ENCODE assay signal across 24 cellular contexts in genomic region chr10:117673208-117673607, GRCh38.
DNase-seq lines count a peak whose midpoint lies in the region; ATAC-seq, FAIRE-seq and TF ChIP-seq lines count a peak whose summit lies in the region.
"Had no signal": no experiment of that assay in that cellular context is flagged by ENCODE, and none has a peak within 500 bp of the region (broad histone marks: within the 10 kb centered on the region; RNA-seq: fewer than 3 reads in every experiment).

No MANE protein-coding gene starts in this region.

- H3K27me3 ChIP-seq in right atrium auricular region (no peaks in the 10 kb centered on the region), GM12878 (replicated peaks in 1 of 2; ENCODE audit: control insufficient read depth in 2 of 2, insufficient read depth in 2 of 2, low read length in 1 of 2) (peaks cover 0 to 3% of the 10 kb centered on the region in 2 experiments; a peak in 1 of 4 replicates), endodermal cell (ENCODE audit: control insufficient read depth, insufficient read depth, low read length, poor library complexity, severe bottlenecking) (no peaks in the 10 kb centered on the region), neuronal stem cell (ENCODE audit: control insufficient read depth in 3 of 3, insufficient read depth in 3 of 3, low read depth in 1 of 3, low read length in 3 of 3) (peaks cover 0 to 9% (median 0%) of the 10 kb centered on the region in 3 experiments)
- H3K27me3 ChIP-seq: BLaER1 treated with 17β-estradiol and CSF1 and Interleukin-3, amounts not matched to agents 10 nM and 100 nM had no signal

- H3K9me3 ChIP-seq in right atrium auricular region = peaks cover 0 to 3% of the 10 kb centered on the region in 2 donors
- H3K9me3 ChIP-seq in GM12878 (replicated peaks; ENCODE audit: control insufficient read depth, insufficient read depth, low read length) = no peaks in the 10 kb centered on the region; the same call in 2 of the 3 replicates
- H3K9me3 ChIP-seq in endodermal cell (ENCODE audit: control insufficient read depth, low read length) = no peaks in the 10 kb centered on the region
- no peaks in the 10 kb centered on the region for H3K9me3 ChIP-seq in neuronal stem cell (replicated peaks in 1 of 2; ENCODE audit: control insufficient read depth in 2 of 2, insufficient read depth in 1 of 2, low read depth in 1 of 2, low read length in 2 of 2)
- H3K9me3 ChIP-seq: BLaER1 treated with 17β-estradiol and CSF1 and Interleukin-3, amounts not matched to agents 10 nM and 100 nM; Caco-2 had no signal

- no peaks in the 10 kb centered on the region for H3K79me1 ChIP-seq in neuronal stem cell (ENCODE audit: low read depth, low read length)

- peak; percentile 45 for ATAC-seq in GM12878
- ATAC-seq: CD8-positive, alpha-beta T cell had no signal

- H3K4me1 Mint-ChIP-seq in endodermal cell (peaks cover 7% of the 10 kb centered on the region), glutamatergic neuron (ENCODE audit: low read depth, unreplicated experiment) (no peaks in the 10 kb centered on the region)
- H3K4me1 Mint-ChIP-seq: B cell had no signal

- H3K36me3 ChIP-seq in right atrium auricular region = no peaks in the 10 kb centered on the region
- H3K36me3 ChIP-seq in GM12878 (ENCODE audit: control insufficient read depth in 2 of 2, insufficient read depth in 2 of 2, low read length in 1 of 2) = no peaks in the 10 kb centered on the region
- H3K36me3 ChIP-seq in endodermal cell (ENCODE audit: control insufficient read depth, insufficient read depth, low read length) = no peaks in the 10 kb centered on the region
- H3K36me3 ChIP-seq in neuronal stem cell (replicated peaks in 1 of 2; ENCODE audit: control insufficient read depth in 2 of 2, insufficient read depth in 2 of 2, low read length in 2 of 2) = no peaks in the 10 kb centered on the region
- H3K36me3 ChIP-seq: BLaER1 treated with 17β-estradiol and CSF1 and Interleukin-3, amounts not matched to agents 10 nM and 100 nM had no signal

- H3K27me3 Mint-ChIP-seq in endodermal cell (ENCODE audit: insufficient read depth) (peaks cover 5% of the 10 kb centered on the region), glutamatergic neuron (ENCODE audit: unreplicated experiment) (peaks cover 3% of the 10 kb centered on the region)

- H4K8ac ChIP-seq in neuronal stem cell (ENCODE audit: low read depth, low read length) = no peak overlapping the region

- POLR2A ChIA-PET in GM12878 (lab: Charles Lee) = interaction anchor here (1.1 to 1.4 kb wide), 3 partner anchors 9 to 53 kb away, joined by 3 to 4 read pairs (median 3); no protein-coding TSS in a partner anchor

- H3K27ac ChIP-seq in right atrium auricular region (no peak overlapping the region), GM12878 (ENCODE audit: control insufficient read depth, insufficient read depth) (no peak overlapping the region), endodermal cell (ENCODE audit: low read depth, low read length) (no peak overlapping the region), neuronal stem cell (replicated peaks; ENCODE audit: low read length) (no peak overlapping the region)
- H3K27ac ChIP-seq: BLaER1 treated with 17β-estradiol and CSF1 and Interleukin-3, amounts not matched to agents 10 nM and 100 nM; C4-2B had no signal

- H3K9ac ChIP-seq in GM12878 (ENCODE audit: control insufficient read depth, insufficient read depth, low read length) (no peak overlapping the region), endodermal cell (ENCODE audit: extremely low read depth, low read length, poor library complexity, severe bottlenecking) (no peak overlapping the region), neuronal stem cell (ENCODE audit: low read depth, low read length, poor library complexity) (no peak overlapping the region)
- H3K9ac ChIP-seq: BLaER1 treated with 17β-estradiol and CSF1 and Interleukin-3, amounts not matched to agents 10 nM and 100 nM had no signal

- no peak overlapping the region for H3K14ac ChIP-seq in neuronal stem cell (ENCODE audit: low read length)

- H2AFZ ChIP-seq in GM12878 (ENCODE audit: control insufficient read depth, low read depth, low read length) (no peak overlapping the region), neuronal stem cell (ENCODE audit: low read length) (no peak overlapping the region)

- H3K4me1 ChIP-seq in right atrium auricular region (no peaks in the 10 kb centered on the region), GM12878 (ENCODE audit: control insufficient read depth, insufficient read depth, low read length) (no peaks in the 10 kb centered on the region), endodermal cell (ENCODE audit: control insufficient read depth, insufficient read depth, low read length) (peaks cover 4% of the 10 kb centered on the region), neuronal stem cell (ENCODE audit: control insufficient read depth in 2 of 2, insufficient read depth in 1 of 2, low read depth in 1 of 2, low read length in 2 of 2) (peaks cover 0 to 12% of the 10 kb centered on the region in 2 donors)
- H3K4me1 ChIP-seq: BLaER1 treated with 17β-estradiol and CSF1 and Interleukin-3, amounts not matched to agents 10 nM and 100 nM; Caco-2 had no signal

- H3K9me3 Mint-ChIP-seq in endodermal cell (no peaks in the 10 kb centered on the region), glutamatergic neuron (ENCODE audit: unreplicated experiment) (no peaks in the 10 kb centered on the region)
- H3K9me3 Mint-ChIP-seq: CD4-positive, alpha-beta T cell; CD8-positive, alpha-beta T cell had no signal

- H3K4me3 Mint-ChIP-seq in endodermal cell = no peak overlapping the region
- H3K4me3 Mint-ChIP-seq in glutamatergic neuron (ENCODE audit: unreplicated experiment) = no peak overlapping the region
- H3K4me3 Mint-ChIP-seq: B cell; CD4-positive, alpha-beta T cell; CD8-positive, alpha-beta T cell had no signal

- no peak overlapping the region for H2BK12ac ChIP-seq in neuronal stem cell (ENCODE audit: low read length)

- no peak for TF ChIP-seq RAD21 in GM12878 (IDR thresholded peaks at IDR 0.05; ENCODE audit: insufficient read depth, low read depth, low read length)

- DNase-seq in cardiac septum (ENCODE audit: low spot score) (peak; percentile 47), right atrium auricular region (ENCODE audit: low spot score) (no peak), GM12878 (ENCODE audit: low read depth, low spot score) (no peak), endodermal cell (peak; percentile 66), neuronal stem cell (ENCODE audit: low spot score) (no peak), glutamatergic neuron (no peak)
- no peak for DNase-seq in activated naive CD4-positive, alpha-beta T cell treated with anti-CD3 and anti-CD28 coated beads, Interleukin-2, amount 50 U/mL, for 16 hours
- DNase-seq: 8988T; ACHN; AML-193; Caco-2; Calu3; CD4-positive, alpha-beta T cell; CD8-positive, alpha-beta T cell; DMS79 treated with DMSO at 0.1 percent for 48 hours; GF-D8 had no signal

- no peak overlapping the region for H4K91ac ChIP-seq in neuronal stem cell (ENCODE audit: low read depth, low read length, poor library complexity)

- BruUV-seq in GM12878 (replicated peaks; lab: Mats Ljungman, UMichigan) = no TSS peak

- TF ChIP-seq CTCF in right atrium auricular region (IDR thresholded peaks at IDR 0.05) (no peak), GM12878 (IDR thresholded peaks at IDR 0.05 in 2 of 3, conservative IDR thresholded peaks at IDR 0.05 in 1 of 3; ENCODE audit: control insufficient read depth in 2 of 3, extremely low read depth in 1 of 3, insufficient read depth in 1 of 3, low read depth in 3 of 3, low read length in 3 of 3) (no peak), endodermal cell (conservative IDR thresholded peaks at IDR 0.05) (no peak), glutamatergic neuron (IDR thresholded peaks at IDR 0.05; ENCODE audit: partially characterized antibody, unreplicated experiment) (no peak)

- H2BK5ac ChIP-seq in neuronal stem cell (ENCODE audit: low read length) = peak overlapping the region; percentile 2

- intact Hi-C loops in cardiac septum (cut with DNase I) = no loop called here
- intact Hi-C loops in GM12878 (cut with micrococcal nuclease; ENCODE audit: unreplicated experiment) = no loop called here

- RAD21 ChIA-PET in GM12878 (lab: Charles Lee; ENCODE audit: unreplicated experiment) = interaction anchor here (0.8 to 2.8 kb wide), 8 partner anchors 8 to 177 kb away, joined by 3 to 12 read pairs (median 7); no protein-coding TSS in a partner anchor

- H3K79me2 ChIP-seq in GM12878 (ENCODE audit: control insufficient read depth, insufficient read depth, low read length) = no peaks in the 10 kb centered on the region

- no peaks in the 10 kb centered on the region for H3K36me3 Mint-ChIP-seq in endodermal cell (ENCODE audit: low read depth)
- H3K36me3 Mint-ChIP-seq in glutamatergic neuron (ENCODE audit: unreplicated experiment) = no peaks in the 10 kb centered on the region
- H3K36me3 Mint-ChIP-seq: CD8-positive, alpha-beta T cell had no signal

- no peak overlapping the region for H3K4ac ChIP-seq in neuronal stem cell (ENCODE audit: low read length)

- no peak for FAIRE-seq in GM12878 (lab: Jason Lieb, UNC)
- FAIRE-seq: A204.1, D721Med, G401.6, GM12892, GM18507 had no signal

- H2AK5ac ChIP-seq in neuronal stem cell (ENCODE audit: low read depth, low read length) = no peak overlapping the region

- H3K27ac Mint-ChIP-seq in endodermal cell (no peak overlapping the region), glutamatergic neuron (ENCODE audit: unreplicated experiment) (no peak overlapping the region)
- H3K27ac Mint-ChIP-seq: B cell; CD4-positive, alpha-beta T cell; CD8-positive, alpha-beta T cell had no signal

- WGBS in GM12878 (ENCODE audit: insufficient coverage, insufficient replicate concordance, low lambda C conversion rate, missing lambda C conversion rate) = 0% methylated on average over 3 of the region's 3 CpGs
- 69 to 80% methylated on average over 1 to 3 of the region's 3 CpGs for WGBS in endodermal cell (ENCODE audit: insufficient coverage in 1 of 2, insufficient read length in 1 of 2), 2 experiments
- WGBS in neuronal stem cell (ENCODE audit: extremely low coverage in 2 of 2, insufficient read length in 2 of 2, insufficient replicate concordance in 1 of 2), 2 donors = no CpG with 5 or more reads among the region's 3 CpGs

- TF ChIP-seq EP300 in GM12878 (IDR thresholded peaks at IDR 0.05; ENCODE audit: borderline replicate concordance in 1 of 2, control insufficient read depth in 1 of 2, low read depth in 2 of 2, low read length in 2 of 2) = no peak

- H3K4me3 ChIP-seq in right atrium auricular region (no peak overlapping the region), GM12878 (no peak overlapping the region), endodermal cell (ENCODE audit: low read length) (no peak overlapping the region), neuronal stem cell (ENCODE audit: low read length in 2 of 2) (no peak overlapping the region)
- H3K4me3 ChIP-seq: BLaER1 treated with 17β-estradiol and CSF1 and Interleukin-3, amounts not matched to agents 10 nM and 100 nM had no signal

- peak overlapping the region; percentile 46 for H2BK15ac ChIP-seq in neuronal stem cell (ENCODE audit: low read length)

- CTCF ChIA-PET in GM12878 (lab: Yijun Ruan, JAX) = interaction anchor here (0.6 to 1.2 kb wide), 2 partner anchors 101 to 336 kb away, joined by 3 read pairs; no protein-coding TSS in a partner anchor

- H3K18ac ChIP-seq in neuronal stem cell (ENCODE audit: low read length) = peak overlapping the region; percentile 61

- H3K4me2 ChIP-seq in GM12878 (ENCODE audit: control insufficient read depth, insufficient read depth) (no peak overlapping the region), neuronal stem cell (ENCODE audit: insufficient read depth, low read length, poor library complexity, severe bottlenecking) (no peak overlapping the region)
- H3K4me2 ChIP-seq: BLaER1 treated with 17β-estradiol and CSF1 and Interleukin-3, amounts not matched to agents 10 nM and 100 nM had no signal

- no peak for TF ChIP-seq POLR2A in GM12878 (IDR thresholded peaks at IDR 0.05; ENCODE audit: low read depth, low read length)

- no peak overlapping the region for H2BK120ac ChIP-seq in neuronal stem cell (ENCODE audit: low read depth, low read length)

- SMC1A ChIA-PET in GM12878 (lab: Charles Lee; ENCODE audit: uncharacterized antibody, unreplicated experiment) = interaction anchor here (0.9 to 4.4 kb wide), 10 partner anchors 9 to 178 kb away, joined by 3 to 21 read pairs (median 6); no protein-coding TSS in a partner anchor

- H4K20me1 ChIP-seq in GM12878 (ENCODE audit: control insufficient read depth, insufficient read depth) = no peaks in the 10 kb centered on the region
- H4K20me1 ChIP-seq: BLaER1 treated with 17β-estradiol and CSF1 and Interleukin-3, amounts not matched to agents 10 nM and 100 nM had no signal

- H3K23ac ChIP-seq in neuronal stem cell (ENCODE audit: low read depth, low read length, poor library complexity) = no peak overlapping the region

- in situ Hi-C loops in GM12878 (cut with MboI) = no loop called here

Comparison
In these comparisons a context has a peak if more than half of its experiments do, and no peak if none do; other contexts are left out.
1. DNase-seq: peak in cardiac septum (single experiment) and endodermal cell (single experiment); none in right atrium auricular region (single experiment), GM12878 (single experiment), neuronal stem cell (single experiment), activated naive CD4-positive, alpha-beta T cell treated with anti-CD3 and anti-CD28 coated beads, Interleukin-2, amount 50 U/mL, for 16 hours (single experiment) and glutamatergic neuron (single experiment).